In the genomic region with DNA sequence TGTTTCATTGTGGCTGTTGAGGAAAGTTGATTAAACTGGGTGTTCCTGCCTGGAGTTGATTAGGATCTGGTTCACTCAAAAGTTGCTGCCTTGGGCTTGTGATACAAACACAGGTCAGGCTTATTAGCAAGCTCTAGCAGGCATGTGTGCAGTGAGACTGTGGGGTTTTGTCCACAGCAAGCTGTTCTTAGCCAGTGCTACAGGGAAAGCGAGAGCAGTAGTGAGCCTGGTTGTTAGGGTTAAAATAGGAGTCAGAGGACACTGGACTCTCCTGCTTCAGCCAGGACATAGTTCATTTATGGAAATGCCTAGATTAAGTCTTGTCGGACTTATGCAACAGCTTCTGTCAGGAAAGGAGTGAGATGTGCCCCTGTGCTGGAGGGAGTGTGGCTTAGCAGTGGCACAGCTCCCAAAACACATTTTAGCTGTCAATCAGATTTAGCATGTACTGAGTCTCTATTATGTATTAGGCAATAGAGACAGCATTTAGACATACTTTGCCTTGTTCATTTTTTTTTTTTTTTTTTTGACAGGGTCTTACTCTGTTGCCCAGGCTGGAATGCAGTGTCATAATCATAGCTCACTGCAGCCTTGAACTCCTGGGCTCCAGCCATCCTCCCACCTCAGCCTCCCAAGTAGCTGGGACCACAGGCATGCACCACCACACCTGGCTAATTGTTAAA, we compare ENCODE assay signal across 1 cellular context.
A peak's percentile ranks its signal among the peaks of the same experiment; 100 is the strongest.
TF ChIP-seq lines count a peak whose summit lies in the region.

No MANE protein-coding gene starts in this region.

TF ChIP-seq in HepG2, 621 proteins besides CTCF, POLR2A, EP300 and RAD21 (continued from another document and continues in another):
- TF ChIP-seq HCFC1 (IDR thresholded peaks at IDR 0.05; ENCODE audit: low read depth, low read length) (no peak), GATA4 (IDR thresholded peaks at IDR 0.05; ENCODE audit: borderline replicate concordance, low read depth) (no peak), ZNF205 (CRISPR knock-in tag; IDR thresholded peaks at IDR 0.05) (0 out of 2 replicates have a peak, but pooled peaks have one; percentile 33), ZBTB37 (CRISPR knock-in tag; IDR thresholded peaks at IDR 0.05) (no peak), SALL2 (CRISPR knock-in tag; IDR thresholded peaks at IDR 0.05) (no peak), ATF6 (CRISPR knock-in tag; conservative IDR thresholded peaks at IDR 0.05) (no peak), NPAS2 (CRISPR knock-in tag; IDR thresholded peaks at IDR 0.05; ENCODE audit: borderline replicate concordance) (no peak), ATM (IDR thresholded peaks at IDR 0.05; ENCODE audit: borderline replicate concordance) (no peak), MAF1 (CRISPR knock-in tag; IDR thresholded peaks at IDR 0.05; ENCODE audit: borderline replicate concordance) (no peak), ZMYM4 (CRISPR knock-in tag; IDR thresholded peaks at IDR 0.05) (0 out of 2 replicates have a peak, but pooled peaks have one; percentile 53), ZNF496 (CRISPR knock-in tag; IDR thresholded peaks at IDR 0.05; ENCODE audit: insufficient replicate concordance) (no peak), FIP1L1 (IDR thresholded peaks at IDR 0.05; ENCODE audit: borderline replicate concordance, insufficient read depth, low read depth, low read length) (no peak), HOXA9 (CRISPR knock-in tag; IDR thresholded peaks at IDR 0.05; ENCODE audit: borderline replicate concordance) (no peak), POGK (CRISPR knock-in tag; conservative IDR thresholded peaks at IDR 0.05) (no peak), FOXM1 (CRISPR knock-in tag; IDR thresholded peaks at IDR 0.05) (no peak), NFE2 (CRISPR knock-in tag; IDR thresholded peaks at IDR 0.05) (no peak), ZNF343 (CRISPR knock-in tag; IDR thresholded peaks at IDR 0.05) (no peak), ARHGAP35 (CRISPR knock-in tag; IDR thresholded peaks at IDR 0.05; ENCODE audit: borderline replicate concordance) (no peak), ZNF687 (CRISPR knock-in tag; IDR thresholded peaks at IDR 0.05) (no peak), ZNF121 (CRISPR knock-in tag; IDR thresholded peaks at IDR 0.05) (peak; percentile 97), ZNF788 (CRISPR knock-in tag; IDR thresholded peaks at IDR 0.05; ENCODE audit: borderline replicate concordance) (no peak), RCOR2 (CRISPR knock-in tag; IDR thresholded peaks at IDR 0.05) (peak; percentile 42; the same call in 1 of the 2 replicates), RARA (CRISPR knock-in tag; IDR thresholded peaks at IDR 0.05) (peak; percentile 35; the same call in 1 of the 2 replicates), MIER3 (CRISPR knock-in tag; IDR thresholded peaks at IDR 0.05; ENCODE audit: borderline replicate concordance) (no peak), CBX2 (IDR thresholded peaks at IDR 0.05; ENCODE audit: low read depth, low read length) (no peak), CBX2 (CRISPR knock-in tag; IDR thresholded peaks at IDR 0.05; ENCODE audit: low read depth) (no peak), LCORL (IDR thresholded peaks at IDR 0.05) (peak; percentile 63), LCORL (CRISPR knock-in tag; IDR thresholded peaks at IDR 0.05) (peak; percentile 70; the same call in 1 of the 2 replicates), RFX3 (CRISPR knock-in tag; IDR thresholded peaks at IDR 0.05) (no peak), ZNF546 (CRISPR knock-in tag; conservative IDR thresholded peaks at IDR 0.05) (no peak), NONO (IDR thresholded peaks at IDR 0.05) (no peak), NONO (CRISPR knock-in tag; conservative IDR thresholded peaks at IDR 0.05) (peak; percentile 46; the same call in 1 of the 2 replicates), ZNF609 (CRISPR knock-in tag; IDR thresholded peaks at IDR 0.05; ENCODE audit: borderline replicate concordance) (no peak), CAMTA2 (CRISPR knock-in tag; IDR thresholded peaks at IDR 0.05; ENCODE audit: borderline replicate concordance) (no peak), ZNF138 (CRISPR knock-in tag; IDR thresholded peaks at IDR 0.05; ENCODE audit: low read depth) (no peak)
- TF ChIP-seq, protein P1, sequence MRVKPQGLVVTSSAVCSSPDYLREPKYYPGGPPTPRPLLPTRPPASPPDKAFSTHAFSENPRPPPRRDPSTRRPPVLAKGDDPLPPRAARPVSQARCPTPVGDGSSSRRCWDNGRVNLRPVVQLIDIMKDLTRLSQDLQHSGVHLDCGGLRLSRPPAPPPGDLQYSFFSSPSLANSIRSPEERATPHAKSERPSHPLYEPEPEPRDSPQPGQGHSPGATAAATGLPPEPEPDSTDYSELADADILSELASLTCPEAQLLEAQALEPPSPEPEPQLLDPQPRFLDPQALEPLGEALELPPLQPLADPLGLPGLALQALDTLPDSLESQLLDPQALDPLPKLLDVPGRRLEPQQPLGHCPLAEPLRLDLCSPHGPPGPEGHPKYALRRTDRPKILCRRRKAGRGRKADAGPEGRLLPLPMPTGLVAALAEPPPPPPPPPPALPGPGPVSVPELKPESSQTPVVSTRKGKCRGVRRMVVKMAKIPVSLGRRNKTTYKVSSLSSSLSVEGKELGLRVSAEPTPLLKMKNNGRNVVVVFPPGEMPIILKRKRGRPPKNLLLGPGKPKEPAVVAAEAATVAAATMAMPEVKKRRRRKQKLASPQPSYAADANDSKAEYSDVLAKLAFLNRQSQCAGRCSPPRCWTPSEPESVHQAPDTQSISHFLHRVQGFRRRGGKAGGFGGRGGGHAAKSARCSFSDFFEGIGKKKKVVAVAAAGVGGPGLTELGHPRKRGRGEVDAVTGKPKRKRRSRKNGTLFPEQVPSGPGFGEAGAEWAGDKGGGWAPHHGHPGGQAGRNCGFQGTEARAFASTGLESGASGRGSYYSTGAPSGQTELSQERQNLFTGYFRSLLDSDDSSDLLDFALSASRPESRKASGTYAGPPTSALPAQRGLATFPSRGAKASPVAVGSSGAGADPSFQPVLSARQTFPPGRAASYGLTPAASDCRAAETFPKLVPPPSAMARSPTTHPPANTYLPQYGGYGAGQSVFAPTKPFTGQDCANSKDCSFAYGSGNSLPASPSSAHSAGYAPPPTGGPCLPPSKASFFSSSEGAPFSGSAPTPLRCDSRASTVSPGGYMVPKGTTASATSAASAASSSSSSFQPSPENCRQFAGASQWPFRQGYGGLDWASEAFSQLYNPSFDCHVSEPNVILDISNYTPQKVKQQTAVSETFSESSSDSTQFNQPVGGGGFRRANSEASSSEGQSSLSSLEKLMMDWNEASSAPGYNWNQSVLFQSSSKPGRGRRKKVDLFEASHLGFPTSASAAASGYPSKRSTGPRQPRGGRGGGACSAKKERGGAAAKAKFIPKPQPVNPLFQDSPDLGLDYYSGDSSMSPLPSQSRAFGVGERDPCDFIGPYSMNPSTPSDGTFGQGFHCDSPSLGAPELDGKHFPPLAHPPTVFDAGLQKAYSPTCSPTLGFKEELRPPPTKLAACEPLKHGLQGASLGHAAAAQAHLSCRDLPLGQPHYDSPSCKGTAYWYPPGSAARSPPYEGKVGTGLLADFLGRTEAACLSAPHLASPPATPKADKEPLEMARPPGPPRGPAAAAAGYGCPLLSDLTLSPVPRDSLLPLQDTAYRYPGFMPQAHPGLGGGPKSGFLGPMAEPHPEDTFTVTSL (CRISPR knock-in tag; IDR thresholded peaks at IDR 0.05; ENCODE audit: borderline replicate concordance) = 0 out of 2 replicates have a peak, but pooled peaks have one; percentile 36
- TF ChIP-seq, protein P2, sequence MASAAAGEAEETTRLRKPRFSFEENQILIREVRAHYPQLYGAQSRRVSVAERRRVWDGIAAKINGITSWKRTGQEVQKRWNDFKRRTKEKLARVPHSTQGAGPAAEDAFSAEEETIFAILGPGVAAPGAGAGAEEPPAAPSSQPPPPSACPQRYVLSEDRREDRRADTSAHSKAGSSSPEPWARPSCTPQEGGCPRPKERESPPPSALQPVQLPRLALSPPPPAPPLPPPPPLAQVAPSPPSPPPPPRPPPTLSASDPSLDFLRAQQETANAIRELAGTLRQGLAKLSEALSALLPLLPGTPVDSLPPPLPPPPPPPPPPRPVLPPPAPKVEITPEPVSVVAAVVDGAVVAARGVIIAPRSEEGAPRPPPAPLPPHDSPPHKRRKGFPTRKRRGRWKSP (CRISPR knock-in tag; IDR thresholded peaks at IDR 0.05) = no peak
